In the genomic region with DNA sequence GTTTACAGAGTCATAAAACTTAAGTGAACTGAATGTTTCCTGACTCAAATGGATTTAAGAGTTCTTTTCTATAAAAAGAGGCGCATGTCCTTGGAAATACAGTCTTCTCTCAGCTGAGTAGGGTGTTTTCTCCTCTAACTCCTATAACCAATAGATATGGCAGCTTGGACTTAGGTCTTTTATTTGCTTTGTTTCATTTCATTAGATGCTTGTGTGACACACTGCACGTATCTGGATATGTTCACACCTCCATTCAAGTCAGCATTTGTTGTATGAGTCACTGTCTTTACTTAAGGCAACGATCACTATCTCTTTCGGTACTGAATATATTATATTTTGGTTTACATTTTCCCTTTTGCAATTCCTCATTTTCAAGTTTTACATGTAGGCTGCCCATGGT, we compare ENCODE assay signal across 26 cellular contexts.
A peak's percentile ranks its signal among the peaks of the same experiment; 100 is the strongest.
DNase-seq lines count a peak whose midpoint lies in the region; ATAC-seq and TF ChIP-seq lines count a peak whose summit lies in the region.
"Had no signal": no experiment of that assay in that cellular context is flagged by ENCODE, and none has a peak within 500 bp of the region (broad histone marks: within the 10 kb centered on the region; RNA-seq: fewer than 3 reads in every experiment).

No MANE protein-coding gene starts in this region.

- no peak overlapping the region for H2AFZ ChIP-seq in GM23248
- H2AFZ ChIP-seq in PC-3 (ENCODE audit: low read length): no peak overlapping the region
- H2AFZ ChIP-seq: PC-9 had no signal

- DNase-seq in GM23248: peak; percentile 8
- DNase-seq in PC-3: peak; percentile 11
- peak; percentile 54 for DNase-seq in epithelial cell of esophagus (ENCODE audit: low read depth)
- DNase-seq in mucosa of descending colon: no peak
- no peak for DNase-seq in ureter (ENCODE audit: low spot score)
- DNase-seq in activated T-helper 1 cell treated with anti-CD3 and anti-CD28 coated beads, Interleukin-12 subunit alpha, Interleukin-12 subunit beta, Interleukin-2, Interleukin-4 antibody, amounts not matched to agents 30 ng/mL and 10 ng/mL and 1 ng/mL, durations not matched to agents 14 hours and 24 hours and 36 hours (ENCODE audit: low spot score): no peak
- DNase-seq in nephron progenitor cell: no peak
- no peak for DNase-seq in stimulated activated CD4-positive, alpha-beta T cell treated with anti-CD3 and anti-CD28 coated beads, Interleukin-2, amount 100 ng/mL, for 24 hours
- DNase-seq: activated CD4-positive, alpha-beta memory T cell treated with anti-CD3 and anti-CD28 coated beads, Interleukin-2, amount 10 ng/mL, durations not matched to agents 7 days and 5 days; activated CD8-positive, alpha-beta memory T cell treated with anti-CD3 and anti-CD28 coated beads, Interleukin-2, amount 50 U/mL, for 4 hours; activated naive CD4-positive, alpha-beta T cell treated with anti-CD3 and anti-CD28 coated beads for 36 hours; body of pancreas; GF-D8; GOT3; heart left ventricle; KG1; kidney glomerular epithelial cell; NCI-H1417; NCI-H2081; NCI-H526; PC-9; SHP77 treated with DMSO at 0.1 percent for 48 hours; transverse colon had no signal

- no peak overlapping the region for H3K4me3 Mint-ChIP-seq in activated T-helper 1 cell treated with anti-CD3 and anti-CD28 coated beads, Interleukin-12 subunit alpha, Interleukin-12 subunit beta, Interleukin-2, Interleukin-4 antibody, amounts not matched to agents 30 ng/mL and 10 ng/mL and 1 ng/mL, durations not matched to agents 14 hours and 24 hours and 36 hours
- H3K4me3 Mint-ChIP-seq in nephron progenitor cell: no peak overlapping the region
- H3K4me3 Mint-ChIP-seq: activated CD4-positive, alpha-beta memory T cell treated with anti-CD3 and anti-CD28 coated beads, Interleukin-2, amount 10 ng/mL, durations not matched to agents 7 days and 5 days; activated naive CD4-positive, alpha-beta T cell treated with anti-CD3 and anti-CD28 coated beads for 36 hours; nephron; stimulated activated memory B cell treated with anti-CD40 and anti-IgM and Interleukin-4, amounts not matched to agents 10 μg/mL and 1 μg/mL and 100 μg/mL, for 72 hours had no signal

- no peaks in the 10 kb centered on the region for H3K9me3 Mint-ChIP-seq in activated T-helper 1 cell treated with anti-CD3 and anti-CD28 coated beads, Interleukin-12 subunit alpha, Interleukin-12 subunit beta, Interleukin-2, Interleukin-4 antibody, amounts not matched to agents 30 ng/mL and 10 ng/mL and 1 ng/mL, durations not matched to agents 14 hours and 24 hours and 36 hours
- peaks cover 4% of the 10 kb centered on the region for H3K9me3 Mint-ChIP-seq in nephron progenitor cell
- H3K9me3 Mint-ChIP-seq: activated CD4-positive, alpha-beta memory T cell treated with anti-CD3 and anti-CD28 coated beads, Interleukin-2, amount 10 ng/mL, durations not matched to agents 7 days and 5 days; activated naive CD4-positive, alpha-beta T cell treated with anti-CD3 and anti-CD28 coated beads for 36 hours; nephron; stimulated activated memory B cell treated with anti-CD40 and anti-IgM and Interleukin-4, amounts not matched to agents 10 μg/mL and 1 μg/mL and 100 μg/mL, for 72 hours had no signal

- H3K27ac ChIP-seq in GM23248 (no peak overlapping the region), PC-3 (ENCODE audit: low read length) (no peak overlapping the region)
- H3K27ac ChIP-seq: BLaER1, body of pancreas, heart left ventricle, PC-9, transverse colon had no signal

- intact Hi-C loops in PC-3 (cut with micrococcal nuclease): no loop called here
- intact Hi-C loops in mucosa of descending colon (cut with DNase I, micrococcal nuclease): no loop called here
- intact Hi-C loops in activated T-helper 1 cell treated with anti-CD3 and anti-CD28 coated beads, Interleukin-12 subunit alpha, Interleukin-12 subunit beta, Interleukin-2, Interleukin-4 antibody, amounts not matched to agents 30 ng/mL and 10 ng/mL and 1 ng/mL, durations not matched to agents 14 hours and 24 hours and 36 hours (cut with micrococcal nuclease): no loop called here

- H3K27me3 Mint-ChIP-seq in activated T-helper 1 cell treated with anti-CD3 and anti-CD28 coated beads, Interleukin-12 subunit alpha, Interleukin-12 subunit beta, Interleukin-2, Interleukin-4 antibody, amounts not matched to agents 30 ng/mL and 10 ng/mL and 1 ng/mL, durations not matched to agents 14 hours and 24 hours and 36 hours (ENCODE audit: insufficient read depth): no peaks in the 10 kb centered on the region
- peaks cover 10% of the 10 kb centered on the region for H3K27me3 Mint-ChIP-seq in nephron progenitor cell (ENCODE audit: low read depth, poor library complexity)
- H3K27me3 Mint-ChIP-seq: activated CD4-positive, alpha-beta memory T cell treated with anti-CD3 and anti-CD28 coated beads, Interleukin-2, amount 10 ng/mL, durations not matched to agents 7 days and 5 days; stimulated activated memory B cell treated with anti-CD40 and anti-IgM and Interleukin-4, amounts not matched to agents 10 μg/mL and 1 μg/mL and 100 μg/mL, for 72 hours had no signal

- TF ChIP-seq CTCF in PC-3 (conservative IDR thresholded peaks at IDR 0.05; ENCODE audit: low read depth, low read length) (no peak), epithelial cell of esophagus (IDR thresholded peaks at IDR 0.05; ENCODE audit: insufficient read depth, low read depth, low read length, missing control alignments) (no peak), mucosa of descending colon (IDR thresholded peaks at IDR 0.05) (no peak), nephron progenitor cell (IDR thresholded peaks at IDR 0.05) (no peak)

- H3K9me2 ChIP-seq in GM23248 (ENCODE audit: insufficient read depth): no peaks in the 10 kb centered on the region
- H3K9me2 ChIP-seq in PC-3 (replicated peaks; ENCODE audit: low read length): no peaks in the 10 kb centered on the region

- H3K9me3 ChIP-seq in GM23248 (ENCODE audit: low read depth): no peaks in the 10 kb centered on the region
- no peaks in the 10 kb centered on the region for H3K9me3 ChIP-seq in PC-3 (ENCODE audit: low read length)
- no peaks in the 10 kb centered on the region for H3K9me3 ChIP-seq in mucosa of descending colon
- H3K9me3 ChIP-seq: BLaER1, body of pancreas, heart left ventricle, transverse colon had no signal

- CTCF ChIA-PET in PC-3 (lab: Charles Lee): no interaction called here

- H3K4me1 ChIP-seq in GM23248 (ENCODE audit: insufficient read depth) (peaks cover 20% of the 10 kb centered on the region), PC-3 (ENCODE audit: insufficient read depth, low read length) (no peaks in the 10 kb centered on the region), mucosa of descending colon (ENCODE audit: low read depth) (no peaks in the 10 kb centered on the region)
- H3K4me1 ChIP-seq: BLaER1, heart left ventricle, transverse colon had no signal

- no peaks in the 10 kb centered on the region for H4K20me1 ChIP-seq in GM23248 (ENCODE audit: insufficient read depth)
- no peaks in the 10 kb centered on the region for H4K20me1 ChIP-seq in PC-3 (ENCODE audit: low read length)
- H4K20me1 ChIP-seq: BLaER1 had no signal

- H3K79me2 ChIP-seq in GM23248 (ENCODE audit: insufficient read depth) (no peaks in the 10 kb centered on the region), PC-3 (ENCODE audit: low read length) (no peaks in the 10 kb centered on the region)

- H3K4me2 ChIP-seq in GM23248 (ENCODE audit: unreplicated experiment) (no peak overlapping the region), PC-3 (ENCODE audit: low read length) (no peak overlapping the region)
- H3K4me2 ChIP-seq: BLaER1, PC-9 had no signal

- ATAC-seq in PC-3: no peak
- peak; percentile 30 for ATAC-seq in mucosa of descending colon
- ATAC-seq: body of pancreas; heart left ventricle; stimulated activated memory B cell treated with anti-CD40 and anti-IgM and Interleukin-4, amounts not matched to agents 10 μg/mL and 1 μg/mL and 100 μg/mL, for 72 hours had no signal

- H3F3A ChIP-seq in GM23248 (ENCODE audit: insufficient read depth) (peaks cover 21% of the 10 kb centered on the region), PC-3 (ENCODE audit: low read length, unreplicated experiment) (no peaks in the 10 kb centered on the region)

- H3K4me1 Mint-ChIP-seq in activated T-helper 1 cell treated with anti-CD3 and anti-CD28 coated beads, Interleukin-12 subunit alpha, Interleukin-12 subunit beta, Interleukin-2, Interleukin-4 antibody, amounts not matched to agents 30 ng/mL and 10 ng/mL and 1 ng/mL, durations not matched to agents 14 hours and 24 hours and 36 hours (ENCODE audit: low read depth): no peaks in the 10 kb centered on the region
- H3K4me1 Mint-ChIP-seq in nephron progenitor cell: peaks cover 40% of the 10 kb centered on the region
- H3K4me1 Mint-ChIP-seq: activated CD4-positive, alpha-beta memory T cell treated with anti-CD3 and anti-CD28 coated beads, Interleukin-2, amount 10 ng/mL, durations not matched to agents 7 days and 5 days; stimulated activated memory B cell treated with anti-CD40 and anti-IgM and Interleukin-4, amounts not matched to agents 10 μg/mL and 1 μg/mL and 100 μg/mL, for 72 hours had no signal

- WGBS in GM23248 (ENCODE audit: low coverage in 1 of 2, low lambda C conversion rate in 2 of 2, missing lambda C conversion rate in 2 of 2), 2 experiments: 77 to 93% methylated on average over 4 of the region's 4 CpGs

- H3K4me3 ChIP-seq in GM23248 (no peak overlapping the region), PC-3 (ENCODE audit: low read length) (no peak overlapping the region), epithelial cell of esophagus (ENCODE audit: low read length) (no peak overlapping the region), mucosa of descending colon (no peak overlapping the region)
- H3K4me3 ChIP-seq: BLaER1, body of pancreas, heart left ventricle, PC-9, transverse colon had no signal

- H3K27ac Mint-ChIP-seq in activated T-helper 1 cell treated with anti-CD3 and anti-CD28 coated beads, Interleukin-12 subunit alpha, Interleukin-12 subunit beta, Interleukin-2, Interleukin-4 antibody, amounts not matched to agents 30 ng/mL and 10 ng/mL and 1 ng/mL, durations not matched to agents 14 hours and 24 hours and 36 hours: no peak overlapping the region
- H3K27ac Mint-ChIP-seq in nephron progenitor cell: no peak overlapping the region
- H3K27ac Mint-ChIP-seq: activated CD4-positive, alpha-beta memory T cell treated with anti-CD3 and anti-CD28 coated beads, Interleukin-2, amount 10 ng/mL, durations not matched to agents 7 days and 5 days; activated naive CD4-positive, alpha-beta T cell treated with anti-CD3 and anti-CD28 coated beads for 36 hours; nephron; stimulated activated memory B cell treated with anti-CD40 and anti-IgM and Interleukin-4, amounts not matched to agents 10 μg/mL and 1 μg/mL and 100 μg/mL, for 72 hours had no signal

- no peaks in the 10 kb centered on the region for H3K27me3 ChIP-seq in GM23248 (replicated peaks; ENCODE audit: insufficient read depth)
- H3K27me3 ChIP-seq in PC-3 (ENCODE audit: low read length): peaks cover 18% of the 10 kb centered on the region
- H3K27me3 ChIP-seq: body of pancreas, heart left ventricle, transverse colon had no signal

- no peak overlapping the region for H3K9ac ChIP-seq in GM23248
- no peak overlapping the region for H3K9ac ChIP-seq in PC-3 (ENCODE audit: low read length)
- H3K9ac ChIP-seq: BLaER1 had no signal

- BruUV-seq in PC-3 (replicated peaks; lab: Mats Ljungman, UMichigan): no TSS peak

- H3K36me3 Mint-ChIP-seq in activated T-helper 1 cell treated with anti-CD3 and anti-CD28 coated beads, Interleukin-12 subunit alpha, Interleukin-12 subunit beta, Interleukin-2, Interleukin-4 antibody, amounts not matched to agents 30 ng/mL and 10 ng/mL and 1 ng/mL, durations not matched to agents 14 hours and 24 hours and 36 hours (ENCODE audit: low read depth): no peaks in the 10 kb centered on the region
- H3K36me3 Mint-ChIP-seq in nephron progenitor cell (ENCODE audit: low read depth): peaks cover 3% of the 10 kb centered on the region
- H3K36me3 Mint-ChIP-seq: stimulated activated memory B cell treated with anti-CD40 and anti-IgM and Interleukin-4, amounts not matched to agents 10 μg/mL and 1 μg/mL and 100 μg/mL, for 72 hours had no signal

- H3K36me3 ChIP-seq in GM23248 (ENCODE audit: low read depth) (no peaks in the 10 kb centered on the region), PC-3 (ENCODE audit: low read depth, low read length) (no peaks in the 10 kb centered on the region), mucosa of descending colon (ENCODE audit: low read depth) (no peaks in the 10 kb centered on the region)
- H3K36me3 ChIP-seq: BLaER1, heart left ventricle, transverse colon had no signal

- in situ Hi-C loops in GM23248 (cut with MboI): no loop called here

- POLR2A ChIA-PET in PC-3 (lab: Charles Lee; ENCODE audit: unreplicated experiment): no interaction called here

Comparison
In these comparisons a context has a peak if more than half of its experiments do, and no peak if none do; other contexts are left out.
1. DNase-seq: peak in GM23248 (single experiment), PC-3 (single experiment) and epithelial cell of esophagus (single experiment); none in mucosa of descending colon (0 of 3), ureter (single experiment), activated T-helper 1 cell treated with anti-CD3 and anti-CD28 coated beads, Interleukin-12 subunit alpha, Interleukin-12 subunit beta, Interleukin-2, Interleukin-4 antibody, amounts not matched to agents 30 ng/mL and 10 ng/mL and 1 ng/mL, durations not matched to agents 14 hours and 24 hours and 36 hours (single experiment), nephron progenitor cell (single experiment) and stimulated activated CD4-positive, alpha-beta T cell treated with anti-CD3 and anti-CD28 coated beads, Interleukin-2, amount 100 ng/mL, for 24 hours (0 of 2).